21 cellular contexts compared by ENCODE assay signal in genomic region chr3:64509216-64509615, GRCh38.
A peak's percentile ranks its signal among the peaks of the same experiment; 100 is the strongest.
DNase-seq lines count a peak whose midpoint lies in the region; ATAC-seq and TF ChIP-seq lines count a peak whose summit lies in the region.
"Had no signal": no experiment of that assay in that cellular context is flagged by ENCODE, and none has a peak within 500 bp of the region (broad histone marks: within the 10 kb centered on the region; RNA-seq: fewer than 3 reads in every experiment).

No MANE protein-coding gene starts in this region.

- in situ Hi-C loops in IMR-90 (cut with MboI; ENCODE audit: low sequenced_read_pairs): no loop called here

- H4K8ac ChIP-seq in IMR-90 (ENCODE audit: low read depth in 2 of 2, low read length in 2 of 2): no peak overlapping the region

- H3K9me3 ChIP-seq in IMR-90 (ENCODE audit: control insufficient read depth, insufficient read depth, low read length): peaks cover 4% of the 10 kb centered on the region
- H3K9me3 ChIP-seq: BE2C, HAP-1 had no signal

- CTCF ChIA-PET in IMR-90 (lab: Yijun Ruan, JAX): no interaction called here

- H2BK20ac ChIP-seq in IMR-90 (ENCODE audit: low read depth, low read length): peak overlapping the region; percentile 54; the same call in 1 of the 2 replicates

- H3K4ac ChIP-seq in IMR-90 (ENCODE audit: low read depth, low read length): no peak overlapping the region

- no peaks in the 10 kb centered on the region for H3K27me3 ChIP-seq in IMR-90 (ENCODE audit: control insufficient read depth, insufficient read depth, low read length)
- H3K27me3 ChIP-seq: BE2C had no signal

- no peak overlapping the region for H3K9ac ChIP-seq in IMR-90 (ENCODE audit: low read depth, low read length)
- H3K9ac ChIP-seq: BLaER1 treated with 17β-estradiol and CSF1 and Interleukin-3, amounts not matched to agents 10 nM and 100 nM had no signal

- peak overlapping the region; percentile 39; the same call in 1 of the 2 replicates for H4K5ac ChIP-seq in IMR-90 (ENCODE audit: low read depth, low read length)

- intact Hi-C loops in IMR-90 (cut with micrococcal nuclease): no loop called here

- no CpG with 5 or more reads among the region's 5 CpGs for WGBS in IMR-90 (ENCODE audit: extremely low coverage in 2 of 2, insufficient read length in 1 of 2), 2 experiments

- no peak overlapping the region for H3K23ac ChIP-seq in IMR-90 (ENCODE audit: low read depth, low read length)

- POLR2A ChIA-PET in IMR-90 (lab: Charles Lee; ENCODE audit: unreplicated experiment): no interaction called here

- peak; percentile 31 for ATAC-seq in IMR-90 (ENCODE audit: low read depth)
- no peak for ATAC-seq in GM18870 (IDR thresholded peaks at IDR 0.05; ENCODE audit: unreplicated experiment)
- no peak for ATAC-seq in HG02798 (IDR thresholded peaks at IDR 0.05; ENCODE audit: poor library complexity, unreplicated experiment)
- ATAC-seq: GM12878 had no signal

- no peak overlapping the region for H2AK5ac ChIP-seq in IMR-90 (ENCODE audit: low read depth, low read length)

- H3K18ac ChIP-seq in IMR-90 (ENCODE audit: low read depth, low read length): peak overlapping the region; percentile 67; the same call in 1 of the 2 replicates

- no peak overlapping the region for H3K4me3 ChIP-seq in IMR-90 (ENCODE audit: insufficient read depth, low read depth, low read length)
- no peak overlapping the region for H3K4me3 ChIP-seq in skeletal muscle cell (ENCODE audit: low read depth, low read length)
- H3K4me3 ChIP-seq: BLaER1 treated with 17β-estradiol and CSF1 and Interleukin-3, amounts not matched to agents 10 nM and 100 nM; GM12878; HAP-1 had no signal

- no peak for TF ChIP-seq CTCF in IMR-90 (conservative IDR thresholded peaks at IDR 0.05; ENCODE audit: low read depth, low read length)

- TF ChIP-seq RAD21 in IMR-90 (IDR thresholded peaks at IDR 0.05; ENCODE audit: low read length): no peak

- no peak overlapping the region for H2BK120ac ChIP-seq in IMR-90 (ENCODE audit: low read depth, low read length)

- no peak overlapping the region for H2AK9ac ChIP-seq in IMR-90 (replicated peaks; ENCODE audit: low read depth, low read length, poor library complexity)

- no peaks in the 10 kb centered on the region for H4K20me1 ChIP-seq in IMR-90 (ENCODE audit: insufficient read depth, low read length)
- H4K20me1 ChIP-seq: BLaER1 treated with 17β-estradiol and CSF1 and Interleukin-3, amounts not matched to agents 10 nM and 100 nM had no signal

- no peak overlapping the region for H3K4me2 ChIP-seq in IMR-90 (ENCODE audit: low read depth, low read length)
- H3K4me2 ChIP-seq: BLaER1 treated with 17β-estradiol and CSF1 and Interleukin-3, amounts not matched to agents 10 nM and 100 nM had no signal

- H3K14ac ChIP-seq in IMR-90 (replicated peaks; ENCODE audit: low read depth, low read length): no peak overlapping the region

- H4K91ac ChIP-seq in IMR-90 (ENCODE audit: insufficient read depth, low read depth, low read length): no peak overlapping the region

- H3K27ac ChIP-seq in IMR-90 (ENCODE audit: insufficient read depth, low read length): no peak overlapping the region
- H3K27ac ChIP-seq: BLaER1 treated with 17β-estradiol and CSF1 and Interleukin-3, amounts not matched to agents 10 nM and 100 nM had no signal

- H2BK15ac ChIP-seq in IMR-90 (ENCODE audit: low read depth, low read length): no peak overlapping the region

- H3K56ac ChIP-seq in IMR-90 (ENCODE audit: extremely low read depth, insufficient read depth, low read length): no peak overlapping the region

- no peak overlapping the region for H2AFZ ChIP-seq in IMR-90 (replicated peaks; ENCODE audit: low read length, poor library complexity)

- H3K79me1 ChIP-seq in IMR-90 (ENCODE audit: low read depth in 1 of 2, low read length in 2 of 2): no peaks in the 10 kb centered on the region

- no peaks in the 10 kb centered on the region for H3K36me3 ChIP-seq in IMR-90 (ENCODE audit: control insufficient read depth, insufficient read depth, low read length)
- H3K36me3 ChIP-seq: BE2C; BLaER1 treated with 17β-estradiol and CSF1 and Interleukin-3, amounts not matched to agents 10 nM and 100 nM; HAP-1 had no signal

- dilution Hi-C loops in IMR-90 (cut with HindIII; ENCODE audit: low sequenced_read_pairs, unreplicated experiment): no loop called here

- DNase-seq in IMR-90 (peak; percentile 48), fibroblast of gingiva (ENCODE audit: low read depth) (peak; percentile 80), fibroblast of the conjunctiva (ENCODE audit: low read depth) (peak; percentile 35), skeletal muscle cell (ENCODE audit: low read depth) (peak; percentile 43), NCI-H146 (lab: John Stamatoyannopoulos, UW) (no peak), NCI-H2171 treated with DMSO at 0.1 percent for 48 hours (lab: John Stamatoyannopoulos, UW) (no peak)
- DNase-seq: AML-193; BE2C; CD4-positive, alpha-beta T cell; CD8-positive, alpha-beta memory T cell; DMS 273 treated with DMSO at 0.1 percent for 48 hours; DMS79; EL; GDM1; GOT3; HFFc6 had no signal

- no peak for TF ChIP-seq POLR2A in IMR-90 (IDR thresholded peaks at IDR 0.05; ENCODE audit: low read depth, low read length)

- no peaks in the 10 kb centered on the region; the same call in 1 of the 2 replicates for H3K9me1 ChIP-seq in IMR-90 (ENCODE audit: insufficient read depth, low read length)

- BruUV-seq in IMR-90 (replicated peaks; lab: Mats Ljungman, UMichigan): no TSS peak

- no peak overlapping the region for H2BK5ac ChIP-seq in IMR-90 (ENCODE audit: low read depth, low read length, poor library complexity, severe bottlenecking)

- peaks cover 6% of the 10 kb centered on the region; the same call in 1 of the 2 replicates for H3K4me1 ChIP-seq in IMR-90 (ENCODE audit: control insufficient read depth, insufficient read depth, low read length)
- H3K4me1 ChIP-seq: BE2C, HAP-1 had no signal

TF ChIP-seq in IMR-90, 13 proteins besides CTCF, POLR2A, EP300 and RAD21:
- 0 out of 2 replicates have a peak, but pooled peaks have one; percentile 9 for TF ChIP-seq CEBPB (IDR thresholded peaks at IDR 0.05; ENCODE audit: low read depth, low read length)
- no peak for TF ChIP-seq MAZ (IDR thresholded peaks at IDR 0.05; ENCODE audit: borderline replicate concordance, low read depth, low read length)
TF ChIP-seq in IMR-90: peak in this region for 1.

Comparison
In these comparisons a context has a peak if more than half of its experiments do, and no peak if none do; other contexts are left out.
1. DNase-seq: peak in IMR-90 (single experiment), fibroblast of gingiva (single experiment), fibroblast of the conjunctiva (single experiment) and skeletal muscle cell (single experiment); none in NCI-H146 (single experiment) and NCI-H2171 treated with DMSO at 0.1 percent for 48 hours (single experiment).